ENCODE assay signal across 8 cellular contexts in genomic region chr17:4304417-4305027, GRCh38. TPM values are rescaled to one million over a fixed set of nuclear protein-coding genes. Genes with fewer than 3 reads are reported as not detected.
DNase-seq lines count a peak whose midpoint lies in the region; ATAC-seq and TF ChIP-seq lines count a peak whose summit lies in the region.

No MANE protein-coding gene starts in this region.

- no peaks in the 10 kb centered on the region for H3K4me1 ChIP-seq in breast epithelium

- H3K27ac ChIP-seq in breast epithelium: no peak overlapping the region

- H3K27me3 ChIP-seq in breast epithelium: no peaks in the 10 kb centered on the region

- no peaks in the 10 kb centered on the region for H3K27me3 Mint-ChIP-seq in T-helper 2 cell treated with Interferon-gamma antibody and Interleukin-4, amounts not matched to agents 5 μg/mL and 100 μg/mL, for 36 hours (ENCODE audit: low read depth)

- H3K36me3 ChIP-seq in breast epithelium: no peaks in the 10 kb centered on the region

- no peaks in the 10 kb centered on the region for H3K9me3 Mint-ChIP-seq in T-helper 2 cell treated with Interferon-gamma antibody and Interleukin-4, amounts not matched to agents 5 μg/mL and 100 μg/mL, for 36 hours

- no peak overlapping the region for H3K27ac Mint-ChIP-seq in T-helper 2 cell treated with Interferon-gamma antibody and Interleukin-4, amounts not matched to agents 5 μg/mL and 100 μg/mL, for 36 hours

- no peak for TF ChIP-seq POLR2A in breast epithelium (IDR thresholded peaks at IDR 0.05)

- H3K4me3 ChIP-seq in breast epithelium: no peak overlapping the region

- intact Hi-C loops in breast epithelium (cut with DNase I; ENCODE audit: low total_unique reads): no loop called here

- DNase-seq in EL (peak; percentile 55), M059J (ENCODE audit: low read depth) (peak; percentile 38), breast epithelium (ENCODE audit: low spot score in 2 of 2) (no peak), kidney glomerular epithelial cell (lab: John Stamatoyannopoulos, UW) (peak; percentile 74)
- DNase-seq in T-helper 2 cell treated with Interferon-gamma antibody and Interleukin-4, amounts not matched to agents 5 μg/mL and 100 μg/mL, for 36 hours (ENCODE audit: low spot score): peak; percentile 13
- peak; percentile 9 to 47 (median 21) for DNase-seq in stimulated activated CD4-positive, alpha-beta T cell treated with anti-CD3 and anti-CD28 coated beads, TNF-alpha, amount 100 ng/mL, for 24 hours (ENCODE audit: low read depth in 3 of 3)

- ATAC-seq in HG03108 (IDR thresholded peaks at IDR 0.05; ENCODE audit: unreplicated experiment) (no peak), HG03571 (IDR thresholded peaks at IDR 0.05; ENCODE audit: unreplicated experiment) (no peak)

- no peaks in the 10 kb centered on the region for H3K9me3 ChIP-seq in breast epithelium

- peaks cover 24% of the 10 kb centered on the region for H3K36me3 Mint-ChIP-seq in T-helper 2 cell treated with Interferon-gamma antibody and Interleukin-4, amounts not matched to agents 5 μg/mL and 100 μg/mL, for 36 hours (ENCODE audit: low read depth)

- peaks cover 12% of the 10 kb centered on the region for H3K4me1 Mint-ChIP-seq in T-helper 2 cell treated with Interferon-gamma antibody and Interleukin-4, amounts not matched to agents 5 μg/mL and 100 μg/mL, for 36 hours (ENCODE audit: low read depth)

- no peak overlapping the region for H3K4me3 Mint-ChIP-seq in T-helper 2 cell treated with Interferon-gamma antibody and Interleukin-4, amounts not matched to agents 5 μg/mL and 100 μg/mL, for 36 hours

- peak in 2 of 3 donors; percentile 50 to 62 for TF ChIP-seq CTCF in breast epithelium (IDR thresholded peaks at IDR 0.05)

RNA-seq across cellular contexts. Expression of gene ANKFY1, which starts 40.7 kb away (rescaled TPM):
- total RNA-seq in M059J (2014; rRNA removed; shearing (Covaris generic)): 17.5 and 37.4 TPM in 2 replicates
- total RNA-seq in breast epithelium: 10 to 100 TPM; 36.3 to 44.2 (median 42.1) TPM

Comparison
In these comparisons a context has a peak if more than half of its experiments do, and no peak if none do; other contexts are left out.
1. DNase-seq: peak in EL (single experiment), M059J (single experiment), T-helper 2 cell treated with Interferon-gamma antibody and Interleukin-4, amounts not matched to agents 5 μg/mL and 100 μg/mL, for 36 hours (single experiment), kidney glomerular epithelial cell (single experiment) and stimulated activated CD4-positive, alpha-beta T cell treated with anti-CD3 and anti-CD28 coated beads, TNF-alpha, amount 100 ng/mL, for 24 hours (3 of 3); none in breast epithelium (0 of 2).